In the genomic region with DNA sequence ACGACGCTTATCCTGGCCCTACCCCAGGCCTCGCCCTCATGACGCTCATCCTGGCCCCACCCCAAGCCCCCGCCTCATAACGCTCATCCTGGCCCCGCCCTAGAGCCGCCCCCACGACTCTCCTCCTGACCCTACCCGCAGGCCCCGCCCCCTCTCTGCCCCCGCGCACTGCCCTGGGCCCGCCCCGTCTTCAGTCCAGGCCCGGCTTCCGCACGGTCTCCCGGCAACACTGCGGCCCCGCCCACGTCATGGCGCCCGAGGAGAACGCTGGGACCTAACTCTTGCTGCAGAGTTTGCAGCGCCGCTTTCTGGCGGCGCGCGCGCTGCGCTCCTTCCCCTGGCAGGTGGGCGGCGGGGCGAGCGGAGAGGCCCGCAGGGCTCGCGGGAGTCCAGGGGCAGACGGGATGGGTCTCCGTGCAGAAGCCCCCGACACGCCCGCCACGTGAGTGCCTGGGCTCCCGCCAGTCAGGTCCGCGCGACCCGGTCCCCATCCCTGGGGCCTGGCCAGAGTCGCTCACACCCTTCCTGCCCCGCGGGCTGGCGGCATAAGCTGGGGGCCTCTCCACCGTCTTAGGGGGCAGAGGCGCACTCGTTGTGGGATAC, we compare ENCODE assay signal across 2 cellular contexts.
A peak's percentile ranks its signal among the peaks of the same experiment; 100 is the strongest.
TF ChIP-seq lines count a peak whose summit lies in the region.

No MANE protein-coding gene starts in this region.

TF ChIP-seq in WTC11, 78 proteins besides CTCF, POLR2A, EP300 and RAD21 (continued from another document):
- TF ChIP-seq, protein P1, sequence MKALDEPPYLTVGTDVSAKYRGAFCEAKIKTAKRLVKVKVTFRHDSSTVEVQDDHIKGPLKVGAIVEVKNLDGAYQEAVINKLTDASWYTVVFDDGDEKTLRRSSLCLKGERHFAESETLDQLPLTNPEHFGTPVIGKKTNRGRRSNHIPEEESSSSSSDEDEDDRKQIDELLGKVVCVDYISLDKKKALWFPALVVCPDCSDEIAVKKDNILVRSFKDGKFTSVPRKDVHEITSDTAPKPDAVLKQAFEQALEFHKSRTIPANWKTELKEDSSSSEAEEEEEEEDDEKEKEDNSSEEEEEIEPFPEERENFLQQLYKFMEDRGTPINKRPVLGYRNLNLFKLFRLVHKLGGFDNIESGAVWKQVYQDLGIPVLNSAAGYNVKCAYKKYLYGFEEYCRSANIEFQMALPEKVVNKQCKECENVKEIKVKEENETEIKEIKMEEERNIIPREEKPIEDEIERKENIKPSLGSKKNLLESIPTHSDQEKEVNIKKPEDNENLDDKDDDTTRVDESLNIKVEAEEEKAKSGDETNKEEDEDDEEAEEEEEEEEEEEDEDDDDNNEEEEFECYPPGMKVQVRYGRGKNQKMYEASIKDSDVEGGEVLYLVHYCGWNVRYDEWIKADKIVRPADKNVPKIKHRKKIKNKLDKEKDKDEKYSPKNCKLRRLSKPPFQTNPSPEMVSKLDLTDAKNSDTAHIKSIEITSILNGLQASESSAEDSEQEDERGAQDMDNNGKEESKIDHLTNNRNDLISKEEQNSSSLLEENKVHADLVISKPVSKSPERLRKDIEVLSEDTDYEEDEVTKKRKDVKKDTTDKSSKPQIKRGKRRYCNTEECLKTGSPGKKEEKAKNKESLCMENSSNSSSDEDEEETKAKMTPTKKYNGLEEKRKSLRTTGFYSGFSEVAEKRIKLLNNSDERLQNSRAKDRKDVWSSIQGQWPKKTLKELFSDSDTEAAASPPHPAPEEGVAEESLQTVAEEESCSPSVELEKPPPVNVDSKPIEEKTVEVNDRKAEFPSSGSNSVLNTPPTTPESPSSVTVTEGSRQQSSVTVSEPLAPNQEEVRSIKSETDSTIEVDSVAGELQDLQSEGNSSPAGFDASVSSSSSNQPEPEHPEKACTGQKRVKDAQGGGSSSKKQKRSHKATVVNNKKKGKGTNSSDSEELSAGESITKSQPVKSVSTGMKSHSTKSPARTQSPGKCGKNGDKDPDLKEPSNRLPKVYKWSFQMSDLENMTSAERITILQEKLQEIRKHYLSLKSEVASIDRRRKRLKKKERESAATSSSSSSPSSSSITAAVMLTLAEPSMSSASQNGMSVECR (CRISPR knock-in tag; IDR thresholded peaks at IDR 0.05; ENCODE audit: borderline replicate concordance), result 0 out of 2 replicates have a peak, but pooled peaks have one; percentile 49

TF ChIP-seq in HepG2, 621 proteins besides CTCF, POLR2A, EP300 and RAD21 (continued from another document and continues in another):
- TF ChIP-seq, protein P2, sequence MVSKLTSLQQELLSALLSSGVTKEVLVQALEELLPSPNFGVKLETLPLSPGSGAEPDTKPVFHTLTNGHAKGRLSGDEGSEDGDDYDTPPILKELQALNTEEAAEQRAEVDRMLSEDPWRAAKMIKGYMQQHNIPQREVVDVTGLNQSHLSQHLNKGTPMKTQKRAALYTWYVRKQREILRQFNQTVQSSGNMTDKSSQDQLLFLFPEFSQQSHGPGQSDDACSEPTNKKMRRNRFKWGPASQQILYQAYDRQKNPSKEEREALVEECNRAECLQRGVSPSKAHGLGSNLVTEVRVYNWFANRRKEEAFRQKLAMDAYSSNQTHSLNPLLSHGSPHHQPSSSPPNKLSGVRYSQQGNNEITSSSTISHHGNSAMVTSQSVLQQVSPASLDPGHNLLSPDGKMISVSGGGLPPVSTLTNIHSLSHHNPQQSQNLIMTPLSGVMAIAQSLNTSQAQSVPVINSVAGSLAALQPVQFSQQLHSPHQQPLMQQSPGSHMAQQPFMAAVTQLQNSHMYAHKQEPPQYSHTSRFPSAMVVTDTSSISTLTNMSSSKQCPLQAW (CRISPR knock-in tag; IDR thresholded peaks at IDR 0.05), result no peak
- TF ChIP-seq FIP1L1 (IDR thresholded peaks at IDR 0.05; ENCODE audit: borderline replicate concordance, insufficient read depth, low read depth, low read length), result no peak
- TF ChIP-seq MAF1 (CRISPR knock-in tag; IDR thresholded peaks at IDR 0.05; ENCODE audit: borderline replicate concordance), result no peak
- TF ChIP-seq, protein P3, sequence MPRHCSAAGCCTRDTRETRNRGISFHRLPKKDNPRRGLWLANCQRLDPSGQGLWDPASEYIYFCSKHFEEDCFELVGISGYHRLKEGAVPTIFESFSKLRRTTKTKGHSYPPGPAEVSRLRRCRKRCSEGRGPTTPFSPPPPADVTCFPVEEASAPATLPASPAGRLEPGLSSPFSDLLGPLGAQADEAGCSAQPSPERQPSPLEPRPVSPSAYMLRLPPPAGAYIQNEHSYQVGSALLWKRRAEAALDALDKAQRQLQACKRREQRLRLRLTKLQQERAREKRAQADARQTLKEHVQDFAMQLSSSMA (CRISPR knock-in tag; IDR thresholded peaks at IDR 0.05), result no peak
- TF ChIP-seq, protein P4, sequence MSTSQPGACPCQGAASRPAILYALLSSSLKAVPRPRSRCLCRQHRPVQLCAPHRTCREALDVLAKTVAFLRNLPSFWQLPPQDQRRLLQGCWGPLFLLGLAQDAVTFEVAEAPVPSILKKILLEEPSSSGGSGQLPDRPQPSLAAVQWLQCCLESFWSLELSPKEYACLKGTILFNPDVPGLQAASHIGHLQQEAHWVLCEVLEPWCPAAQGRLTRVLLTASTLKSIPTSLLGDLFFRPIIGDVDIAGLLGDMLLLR (CRISPR knock-in tag; IDR thresholded peaks at IDR 0.05), result no peak
- TF ChIP-seq ZKSCAN5 (CRISPR knock-in tag; IDR thresholded peaks at IDR 0.05), result no peak
- TF ChIP-seq ZFP90 (CRISPR knock-in tag; IDR thresholded peaks at IDR 0.05; ENCODE audit: borderline replicate concordance), result no peak
- no peak for TF ChIP-seq NCOA1 (CRISPR knock-in tag; IDR thresholded peaks at IDR 0.05)
- TF ChIP-seq ZNF737 (CRISPR knock-in tag; IDR thresholded peaks at IDR 0.05; ENCODE audit: borderline replicate concordance), result no peak
- no peak for TF ChIP-seq FOXM1 (CRISPR knock-in tag; IDR thresholded peaks at IDR 0.05)
- TF ChIP-seq TOE1 (CRISPR knock-in tag; IDR thresholded peaks at IDR 0.05), result no peak
- no peak for TF ChIP-seq ZNF709 (CRISPR knock-in tag; IDR thresholded peaks at IDR 0.05)
- TF ChIP-seq, protein P5, sequence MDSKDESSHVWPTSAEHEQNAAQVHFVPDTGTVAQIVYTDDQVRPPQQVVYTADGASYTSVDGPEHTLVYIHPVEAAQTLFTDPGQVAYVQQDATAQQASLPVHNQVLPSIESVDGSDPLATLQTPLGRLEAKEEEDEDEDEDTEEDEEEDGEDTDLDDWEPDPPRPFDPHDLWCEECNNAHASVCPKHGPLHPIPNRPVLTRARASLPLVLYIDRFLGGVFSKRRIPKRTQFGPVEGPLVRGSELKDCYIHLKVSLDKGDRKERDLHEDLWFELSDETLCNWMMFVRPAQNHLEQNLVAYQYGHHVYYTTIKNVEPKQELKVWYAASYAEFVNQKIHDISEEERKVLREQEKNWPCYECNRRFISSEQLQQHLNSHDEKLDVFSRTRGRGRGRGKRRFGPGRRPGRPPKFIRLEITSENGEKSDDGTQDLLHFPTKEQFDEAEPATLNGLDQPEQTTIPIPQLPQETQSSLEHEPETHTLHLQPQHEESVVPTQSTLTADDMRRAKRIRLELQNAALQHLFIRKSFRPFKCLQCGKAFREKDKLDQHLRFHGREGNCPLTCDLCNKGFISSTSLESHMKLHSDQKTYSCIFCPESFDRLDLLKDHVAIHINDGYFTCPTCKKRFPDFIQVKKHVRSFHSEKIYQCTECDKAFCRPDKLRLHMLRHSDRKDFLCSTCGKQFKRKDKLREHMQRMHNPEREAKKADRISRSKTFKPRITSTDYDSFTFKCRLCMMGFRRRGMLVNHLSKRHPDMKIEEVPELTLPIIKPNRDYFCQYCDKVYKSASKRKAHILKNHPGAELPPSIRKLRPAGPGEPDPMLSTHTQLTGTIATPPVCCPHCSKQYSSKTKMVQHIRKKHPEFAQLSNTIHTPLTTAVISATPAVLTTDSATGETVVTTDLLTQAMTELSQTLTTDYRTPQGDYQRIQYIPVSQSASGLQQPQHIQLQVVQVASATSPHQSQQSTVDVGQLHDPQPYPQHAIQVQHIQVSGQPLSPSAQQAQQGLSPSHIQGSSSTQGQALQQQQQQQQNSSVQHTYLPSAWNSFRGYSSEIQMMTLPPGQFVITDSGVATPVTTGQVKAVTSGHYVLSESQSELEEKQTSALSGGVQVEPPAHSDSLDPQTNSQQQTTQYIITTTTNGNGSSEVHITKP (CRISPR knock-in tag; IDR thresholded peaks at IDR 0.05; ENCODE audit: low read depth), result no peak
- TF ChIP-seq SKI (IDR thresholded peaks at IDR 0.05; ENCODE audit: partially characterized antibody), result no peak
- TF ChIP-seq EEA1 (CRISPR knock-in tag; IDR thresholded peaks at IDR 0.05; ENCODE audit: borderline replicate concordance), result no peak
- TF ChIP-seq ZNF674 (CRISPR knock-in tag; IDR thresholded peaks at IDR 0.05; ENCODE audit: low read depth), result no peak
- TF ChIP-seq BHLHE40 (IDR thresholded peaks at IDR 0.05; ENCODE audit: low read length), result peak; percentile 44; the same call in 1 of the 2 replicates
- no peak for TF ChIP-seq ZFP41 (CRISPR knock-in tag; IDR thresholded peaks at IDR 0.05; ENCODE audit: borderline replicate concordance)
- no peak for TF ChIP-seq NR3C1 (CRISPR knock-in tag; IDR thresholded peaks at IDR 0.05)
- no peak for TF ChIP-seq PRMT3 (CRISPR knock-in tag; IDR thresholded peaks at IDR 0.05; ENCODE audit: borderline replicate concordance, low read depth)
- no peak for TF ChIP-seq ZNF790 (CRISPR knock-in tag; IDR thresholded peaks at IDR 0.05; ENCODE audit: borderline replicate concordance)
- no peak for TF ChIP-seq ZFP36L2 (CRISPR knock-in tag; IDR thresholded peaks at IDR 0.05)
- TF ChIP-seq MYNN (CRISPR knock-in tag; IDR thresholded peaks at IDR 0.05; ENCODE audit: low read depth), result no peak
- no peak for TF ChIP-seq SP5 (CRISPR knock-in tag; IDR thresholded peaks at IDR 0.05; ENCODE audit: borderline replicate concordance, low read depth)
- TF ChIP-seq ZNF207 (IDR thresholded peaks at IDR 0.05; ENCODE audit: borderline replicate concordance), result no peak
- no peak for TF ChIP-seq ZNF280D (CRISPR knock-in tag; IDR thresholded peaks at IDR 0.05)
- TF ChIP-seq MBD4 (IDR thresholded peaks at IDR 0.05; ENCODE audit: borderline replicate concordance, low read length), result no peak
- TF ChIP-seq RBFOX2 (IDR thresholded peaks at IDR 0.05; ENCODE audit: low read depth, low read length), result peak; percentile 77
- TF ChIP-seq DNMT3B (CRISPR knock-in tag; conservative IDR thresholded peaks at IDR 0.05), result no peak
- no peak for TF ChIP-seq FOXO4 (CRISPR knock-in tag; conservative IDR thresholded peaks at IDR 0.05)
- TF ChIP-seq HOXA5 (CRISPR knock-in tag; IDR thresholded peaks at IDR 0.05), result no peak
- TF ChIP-seq SIN3A (IDR thresholded peaks at IDR 0.05; ENCODE audit: borderline replicate concordance, low read depth, low read length), result peak; percentile 51; the same call in 1 of the 2 replicates
- no peak for TF ChIP-seq ZNF883 (CRISPR knock-in tag; IDR thresholded peaks at IDR 0.05; ENCODE audit: not compliant biosample characterization)
- no peak for TF ChIP-seq ZNF773 (CRISPR knock-in tag; IDR thresholded peaks at IDR 0.05; ENCODE audit: borderline replicate concordance)
- TF ChIP-seq HNRNPK (IDR thresholded peaks at IDR 0.05; ENCODE audit: low read depth, low read length, poor library complexity, severe bottlenecking), result no peak
- no peak for TF ChIP-seq NRL (CRISPR knock-in tag; IDR thresholded peaks at IDR 0.05; ENCODE audit: borderline replicate concordance)
- no peak for TF ChIP-seq ZNF749 (CRISPR knock-in tag; IDR thresholded peaks at IDR 0.05; ENCODE audit: borderline replicate concordance)
- no peak for TF ChIP-seq RFXANK (CRISPR knock-in tag; IDR thresholded peaks at IDR 0.05)
- TF ChIP-seq, protein P6, sequence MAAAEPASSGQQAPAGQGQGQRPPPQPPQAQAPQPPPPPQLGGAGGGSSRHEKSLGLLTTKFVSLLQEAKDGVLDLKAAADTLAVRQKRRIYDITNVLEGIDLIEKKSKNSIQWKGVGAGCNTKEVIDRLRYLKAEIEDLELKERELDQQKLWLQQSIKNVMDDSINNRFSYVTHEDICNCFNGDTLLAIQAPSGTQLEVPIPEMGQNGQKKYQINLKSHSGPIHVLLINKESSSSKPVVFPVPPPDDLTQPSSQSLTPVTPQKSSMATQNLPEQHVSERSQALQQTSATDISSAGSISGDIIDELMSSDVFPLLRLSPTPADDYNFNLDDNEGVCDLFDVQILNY (CRISPR knock-in tag; conservative IDR thresholded peaks at IDR 0.05), result no peak
- 0 out of 2 replicates have a peak, but pooled peaks have one; percentile 45 for TF ChIP-seq PHF8 (CRISPR knock-in tag; IDR thresholded peaks at IDR 0.05)
- no peak for TF ChIP-seq MAZ (IDR thresholded peaks at IDR 0.05; ENCODE audit: borderline replicate concordance, low read depth, low read length)
- TF ChIP-seq MAZ (CRISPR knock-in tag; IDR thresholded peaks at IDR 0.05; ENCODE audit: low read depth), result no peak; the same call in 1 of the 2 replicates
- TF ChIP-seq RFX3 (CRISPR knock-in tag; IDR thresholded peaks at IDR 0.05), result peak; percentile 66
- no peak for TF ChIP-seq ZNF44 (CRISPR knock-in tag; IDR thresholded peaks at IDR 0.05)
- TF ChIP-seq ZNF253 (CRISPR knock-in tag; IDR thresholded peaks at IDR 0.05; ENCODE audit: borderline replicate concordance), result no peak
- no peak for TF ChIP-seq ZNF556 (CRISPR knock-in tag; IDR thresholded peaks at IDR 0.05; ENCODE audit: borderline replicate concordance)
